19 cellular contexts compared by ENCODE assay signal in genomic region chr20:3874194-3874824, GRCh38. TPM values are rescaled to one million over a fixed set of nuclear protein-coding genes. Genes with fewer than 3 reads are reported as not detected.
A peak's percentile ranks its signal among the peaks of the same experiment; 100 is the strongest.
DNase-seq lines count a peak whose midpoint lies in the region; ATAC-seq and TF ChIP-seq lines count a peak whose summit lies in the region.
"Had no signal": no experiment of that assay in that cellular context is flagged by ENCODE, and none has a peak within 500 bp of the region (broad histone marks: within the 10 kb centered on the region; RNA-seq: fewer than 3 reads in every experiment).

No MANE protein-coding gene starts in this region.

- H3K14ac ChIP-seq in neuronal stem cell (ENCODE audit: low read length) = no peak overlapping the region

- H3K4me2 ChIP-seq in neuronal stem cell (ENCODE audit: insufficient read depth, low read length, poor library complexity, severe bottlenecking) = no peak overlapping the region

- no peak for DNase-seq in CD4-positive, CD25-positive, alpha-beta regulatory T cell
- no peak for DNase-seq in RWPE1 (ENCODE audit: low spot score)
- DNase-seq in fibroblast of gingiva (ENCODE audit: low read depth) = peak; percentile 75
- DNase-seq in neuronal stem cell (ENCODE audit: low spot score) = no peak
- DNase-seq in left ventricle myocardium inferior = no peak
- DNase-seq in superior temporal gyrus (ENCODE audit: extremely low spot score) = no peak
- no peak for DNase-seq in activated CD4-positive, alpha-beta T cell treated with anti-CD3 and anti-CD28 coated beads, Interleukin-2, amount 50 U/mL, for 4 hours
- DNase-seq: activated CD4-positive, alpha-beta T cell treated with anti-CD3 and anti-CD28 coated beads for 48 hours; activated naive CD4-positive, alpha-beta T cell; foreskin melanocyte; KG1; NCI-H1048; NCI-H1930; Right ventricle myocardium superior; stimulated activated CD4-positive, alpha-beta T cell treated with anti-CD3 and anti-CD28 coated beads, Interleukin-12 subunit alpha, Interleukin-12 subunit beta, amount 100 ng/mL, for 4 hours had no signal

- H3K27ac Mint-ChIP-seq in CD4-positive, CD25-positive, alpha-beta regulatory T cell = peak overlapping the region in 2 of 3 donors; percentile 15 to 80
- H3K27ac Mint-ChIP-seq: memory B cell had no signal

- no peak overlapping the region for H2AFZ ChIP-seq in neuronal stem cell (ENCODE audit: low read length)

- TF ChIP-seq CTCF in RWPE1 (conservative IDR thresholded peaks at IDR 0.05; ENCODE audit: low read depth) (no peak), left ventricle myocardium inferior (IDR thresholded peaks at IDR 0.05; ENCODE audit: borderline replicate concordance) (no peak)

- no peak overlapping the region for H2AK5ac ChIP-seq in neuronal stem cell (ENCODE audit: low read depth, low read length)

- no peak overlapping the region for H3K4me3 ChIP-seq in CD4-positive, CD25-positive, alpha-beta regulatory T cell (ENCODE audit: low read depth, low read length)
- H3K4me3 ChIP-seq in neuronal stem cell (ENCODE audit: low read length in 2 of 2) = no peak overlapping the region
- H3K4me3 ChIP-seq in left ventricle myocardium inferior = no peak overlapping the region
- H3K4me3 ChIP-seq: ascending aorta, thoracic aorta had no signal

- H2BK15ac ChIP-seq in neuronal stem cell (ENCODE audit: low read length) = no peak overlapping the region

- H3K36me3 ChIP-seq in CD4-positive, CD25-positive, alpha-beta regulatory T cell (ENCODE audit: control insufficient read depth, insufficient read depth, low read length) = peaks cover 15% of the 10 kb centered on the region
- H3K36me3 ChIP-seq in neuronal stem cell (replicated peaks in 1 of 2; ENCODE audit: control insufficient read depth in 2 of 2, insufficient read depth in 2 of 2, low read length in 2 of 2) (peaks cover 18 to 55% of the 10 kb centered on the region in 2 donors), left ventricle myocardium inferior (peaks cover 47% of the 10 kb centered on the region)
- H3K36me3 ChIP-seq: thoracic aorta had no signal

- no peak overlapping the region for H3K18ac ChIP-seq in neuronal stem cell (ENCODE audit: low read length)

- no peaks in the 10 kb centered on the region for H3K79me1 ChIP-seq in neuronal stem cell (ENCODE audit: low read depth, low read length)

- no peak overlapping the region for H3K27ac ChIP-seq in CD4-positive, CD25-positive, alpha-beta regulatory T cell (ENCODE audit: insufficient read depth, low read length, poor library complexity, severe bottlenecking)
- H3K27ac ChIP-seq in RWPE1 (0 out of 2 replicates have a peak overlapping the region, but pooled peaks have one; percentile 7), neuronal stem cell (replicated peaks; ENCODE audit: low read length) (no peak overlapping the region), left ventricle myocardium inferior (replicated peaks) (no peak overlapping the region)
- H3K27ac ChIP-seq: ascending aorta, thoracic aorta had no signal

- H3K23ac ChIP-seq in neuronal stem cell (ENCODE audit: low read depth, low read length, poor library complexity) = no peak overlapping the region

- H3K36me3 Mint-ChIP-seq in CD4-positive, CD25-positive, alpha-beta regulatory T cell = peaks cover 29% of the 10 kb centered on the region

- no peaks in the 10 kb centered on the region for H3K4me1 ChIP-seq in CD4-positive, CD25-positive, alpha-beta regulatory T cell (ENCODE audit: control insufficient read depth, insufficient read depth, low read length, poor library complexity, severe bottlenecking)
- no peaks in the 10 kb centered on the region for H3K4me1 ChIP-seq in neuronal stem cell (ENCODE audit: control insufficient read depth in 2 of 2, insufficient read depth in 1 of 2, low read depth in 1 of 2, low read length in 2 of 2)
- peaks cover 25% of the 10 kb centered on the region for H3K4me1 ChIP-seq in left ventricle myocardium inferior
- H3K4me1 ChIP-seq: ascending aorta had no signal

- H3K27me3 ChIP-seq in CD4-positive, CD25-positive, alpha-beta regulatory T cell (ENCODE audit: control insufficient read depth, insufficient read depth, low read length) = no peaks in the 10 kb centered on the region
- H3K27me3 ChIP-seq in neuronal stem cell (ENCODE audit: control insufficient read depth in 3 of 3, insufficient read depth in 3 of 3, low read depth in 1 of 3, low read length in 3 of 3) (no peaks in the 10 kb centered on the region), left ventricle myocardium inferior (ENCODE audit: low read depth) (no peaks in the 10 kb centered on the region)
- H3K27me3 ChIP-seq: ascending aorta had no signal

- no peak for ATAC-seq in CD4-positive, CD25-positive, alpha-beta regulatory T cell (ENCODE audit: low read depth in 2 of 2)
- ATAC-seq in GM19463 (IDR thresholded peaks at IDR 0.05; ENCODE audit: unreplicated experiment) = no peak

- WGBS in neuronal stem cell (ENCODE audit: extremely low coverage in 2 of 2, insufficient read length in 2 of 2, insufficient replicate concordance in 1 of 2), 2 donors = no CpG with 5 or more reads among the region's 3 CpGs

- CTCF ChIA-PET in RWPE1 (lab: Yijun Ruan, JAX) = interaction anchor here (0.6 kb wide), 1 partner anchor 140 kb away, joined by 3 read pairs; no protein-coding TSS in a partner anchor

- no peak overlapping the region for H3K4ac ChIP-seq in neuronal stem cell (ENCODE audit: low read length)

- no peak overlapping the region for H3K4me3 Mint-ChIP-seq in CD4-positive, CD25-positive, alpha-beta regulatory T cell
- H3K4me3 Mint-ChIP-seq: memory B cell had no signal

- no peaks in the 10 kb centered on the region for H3K9me3 ChIP-seq in CD4-positive, CD25-positive, alpha-beta regulatory T cell (ENCODE audit: control insufficient read depth in 2 of 2, low read length in 2 of 2)
- H3K9me3 ChIP-seq in neuronal stem cell (replicated peaks in 1 of 2; ENCODE audit: control insufficient read depth in 2 of 2, insufficient read depth in 1 of 2, low read depth in 1 of 2, low read length in 2 of 2) (peaks cover 0 to 2% of the 10 kb centered on the region in 2 donors), left ventricle myocardium inferior (replicated peaks) (no peaks in the 10 kb centered on the region)
- H3K9me3 ChIP-seq: ascending aorta, thoracic aorta had no signal

- no peak overlapping the region for H2BK5ac ChIP-seq in neuronal stem cell (ENCODE audit: low read length)

- no peaks in the 10 kb centered on the region for H3K9me3 Mint-ChIP-seq in CD4-positive, CD25-positive, alpha-beta regulatory T cell
- H3K9me3 Mint-ChIP-seq: memory B cell had no signal

- H3K27me3 Mint-ChIP-seq in CD4-positive, CD25-positive, alpha-beta regulatory T cell = no peaks in the 10 kb centered on the region
- H3K27me3 Mint-ChIP-seq: memory B cell had no signal

- intact Hi-C loops in left ventricle myocardium inferior (cut with micrococcal nuclease) = no loop called here

- H2BK12ac ChIP-seq in neuronal stem cell (ENCODE audit: low read length) = no peak overlapping the region

- peak overlapping the region; percentile 39 for H3K9ac ChIP-seq in neuronal stem cell (ENCODE audit: low read depth, low read length, poor library complexity)

- no peak overlapping the region for H4K8ac ChIP-seq in neuronal stem cell (ENCODE audit: low read depth, low read length)

- no peak overlapping the region for H2BK120ac ChIP-seq in neuronal stem cell (ENCODE audit: low read depth, low read length)

- POLR2A ChIA-PET in RWPE1 (lab: Yijun Ruan, JAX; ENCODE audit: low non-redundant PET) = interaction anchor here (0.6 kb wide), 1 partner anchor 20 kb away, joined by 5 read pairs; no protein-coding TSS in a partner anchor

- H4K91ac ChIP-seq in neuronal stem cell (ENCODE audit: low read depth, low read length, poor library complexity) = no peak overlapping the region

- peaks cover 5 to 22% (median 10%) of the 10 kb centered on the region in 4 donors for H3K4me1 Mint-ChIP-seq in CD4-positive, CD25-positive, alpha-beta regulatory T cell

RNA-seq across cellular contexts. Expression of gene PANK2, which starts 14.9 kb away (rescaled TPM):
- 63.2 TPM for total RNA-seq in CD4-positive, CD25-positive, alpha-beta regulatory T cell
- 10 to 100 TPM; 44.4 to 59.3 (median 49.8) TPM for polyA plus RNA-seq in CD4-positive, CD25-positive, alpha-beta regulatory T cell
- polyA plus RNA-seq in neuronal stem cell (2013, experiment 1 of 2) = 22.5 TPM
- polyA plus RNA-seq in neuronal stem cell (2013, experiment 2 of 2) = 21.1 TPM
- total RNA-seq in left ventricle myocardium inferior = 16.4 TPM

RNA-seq across cellular contexts. Expression of gene MAVS, which starts 27.7 kb away (rescaled TPM):
- total RNA-seq in CD4-positive, CD25-positive, alpha-beta regulatory T cell = 26.1 TPM
- polyA plus RNA-seq in CD4-positive, CD25-positive, alpha-beta regulatory T cell = 1 to 10 TPM; 3.5 to 4.7 (median 3.8) TPM
- 11.2 TPM for polyA plus RNA-seq in neuronal stem cell (2013, experiment 1 of 2)
- 11.6 TPM for polyA plus RNA-seq in neuronal stem cell (2013, experiment 2 of 2)
- total RNA-seq in left ventricle myocardium inferior = 44.9 TPM

RNA-seq across cellular contexts. Expression of gene AP5S1, which starts 54.0 kb away (rescaled TPM):
- total RNA-seq in CD4-positive, CD25-positive, alpha-beta regulatory T cell = 10.5 TPM
- 10 to 100 TPM; 18.7 to 22.2 (median 20.4) TPM for polyA plus RNA-seq in CD4-positive, CD25-positive, alpha-beta regulatory T cell
- polyA plus RNA-seq in neuronal stem cell (2013, experiment 1 of 2) = 1.3 TPM
- polyA plus RNA-seq in neuronal stem cell (2013, experiment 2 of 2) = 1.3 TPM
- total RNA-seq in left ventricle myocardium inferior = 11.3 TPM
